In genomic region chr12:132908145-132909029, GRCh38 we compare ENCODE assay signal across 1 cellular context.
TF ChIP-seq lines count a peak whose summit lies in the region.

No MANE protein-coding gene starts in this region.

TF ChIP-seq in HEK293, 187 proteins besides CTCF, POLR2A, EP300 and RAD21 (continued from another document and continues in another):
- TF ChIP-seq, protein P1, sequence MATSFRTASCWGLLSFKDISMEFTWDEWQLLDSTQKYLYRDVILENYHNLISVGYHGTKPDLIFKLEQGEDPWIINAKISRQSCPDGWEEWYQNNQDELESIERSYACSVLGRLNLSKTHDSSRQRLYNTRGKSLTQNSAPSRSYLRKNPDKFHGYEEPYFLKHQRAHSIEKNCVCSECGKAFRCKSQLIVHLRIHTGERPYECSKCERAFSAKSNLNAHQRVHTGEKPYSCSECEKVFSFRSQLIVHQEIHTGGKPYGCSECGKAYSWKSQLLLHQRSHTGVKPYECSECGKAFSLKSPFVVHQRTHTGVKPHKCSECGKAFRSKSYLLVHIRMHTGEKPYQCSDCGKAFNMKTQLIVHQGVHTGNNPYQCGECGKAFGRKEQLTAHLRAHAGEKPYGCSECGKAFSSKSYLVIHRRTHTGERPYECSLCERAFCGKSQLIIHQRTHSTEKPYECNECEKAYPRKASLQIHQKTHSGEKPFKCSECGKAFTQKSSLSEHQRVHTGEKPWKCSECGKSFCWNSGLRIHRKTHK (tag by site-specific recombination; IDR thresholded peaks at IDR 0.05): no peak
- TF ChIP-seq, protein P2, sequence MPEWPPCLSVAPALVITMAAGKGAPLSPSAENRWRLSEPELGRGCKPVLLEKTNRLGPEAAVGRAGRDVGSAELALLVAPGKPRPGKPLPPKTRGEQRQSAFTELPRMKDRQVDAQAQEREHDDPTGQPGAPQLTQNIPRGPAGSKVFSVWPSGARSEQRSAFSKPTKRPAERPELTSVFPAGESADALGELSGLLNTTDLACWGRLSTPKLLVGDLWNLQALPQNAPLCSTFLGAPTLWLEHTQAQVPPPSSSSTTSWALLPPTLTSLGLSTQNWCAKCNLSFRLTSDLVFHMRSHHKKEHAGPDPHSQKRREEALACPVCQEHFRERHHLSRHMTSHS (tag by site-specific recombination; IDR thresholded peaks at IDR 0.05): no peak
- TF ChIP-seq SP2 (tag by site-specific recombination; IDR thresholded peaks at IDR 0.05): peak; percentile 94
- TF ChIP-seq ZNF623 (tag by site-specific recombination; IDR thresholded peaks at IDR 0.05): no peak
- TF ChIP-seq ZBTB26 (tag by site-specific recombination; optimal IDR thresholded peaks at IDR 0.05): peak; percentile 89
- no peak for TF ChIP-seq ZNF76 (tag by site-specific recombination; IDR thresholded peaks at IDR 0.05; ENCODE audit: borderline replicate concordance, low read depth)
- TF ChIP-seq ZNF621 (tag by site-specific recombination; IDR thresholded peaks at IDR 0.05): no peak
- TF ChIP-seq KLF10 (tag by site-specific recombination; IDR thresholded peaks at IDR 0.05): peak; percentile 89
- TF ChIP-seq ZNF174 (tag by site-specific recombination; IDR thresholded peaks at IDR 0.05): no peak
- TF ChIP-seq SCRT1 (tag by site-specific recombination; IDR thresholded peaks at IDR 0.05; ENCODE audit: borderline replicate concordance): no peak
- TF ChIP-seq, protein P3, sequence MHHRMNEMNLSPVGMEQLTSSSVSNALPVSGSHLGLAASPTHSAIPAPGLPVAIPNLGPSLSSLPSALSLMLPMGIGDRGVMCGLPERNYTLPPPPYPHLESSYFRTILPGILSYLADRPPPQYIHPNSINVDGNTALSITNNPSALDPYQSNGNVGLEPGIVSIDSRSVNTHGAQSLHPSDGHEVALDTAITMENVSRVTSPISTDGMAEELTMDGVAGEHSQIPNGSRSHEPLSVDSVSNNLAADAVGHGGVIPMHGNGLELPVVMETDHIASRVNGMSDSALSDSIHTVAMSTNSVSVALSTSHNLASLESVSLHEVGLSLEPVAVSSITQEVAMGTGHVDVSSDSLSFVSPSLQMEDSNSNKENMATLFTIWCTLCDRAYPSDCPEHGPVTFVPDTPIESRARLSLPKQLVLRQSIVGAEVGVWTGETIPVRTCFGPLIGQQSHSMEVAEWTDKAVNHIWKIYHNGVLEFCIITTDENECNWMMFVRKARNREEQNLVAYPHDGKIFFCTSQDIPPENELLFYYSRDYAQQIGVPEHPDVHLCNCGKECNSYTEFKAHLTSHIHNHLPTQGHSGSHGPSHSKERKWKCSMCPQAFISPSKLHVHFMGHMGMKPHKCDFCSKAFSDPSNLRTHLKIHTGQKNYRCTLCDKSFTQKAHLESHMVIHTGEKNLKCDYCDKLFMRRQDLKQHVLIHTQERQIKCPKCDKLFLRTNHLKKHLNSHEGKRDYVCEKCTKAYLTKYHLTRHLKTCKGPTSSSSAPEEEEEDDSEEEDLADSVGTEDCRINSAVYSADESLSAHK (tag by site-specific recombination; IDR thresholded peaks at IDR 0.05): no peak
- peak; percentile 20; the same call in 1 of the 2 replicates for TF ChIP-seq ZIC2 (tag by site-specific recombination; IDR thresholded peaks at IDR 0.05)
- peak; percentile 74 for TF ChIP-seq ZNF600 (tag by site-specific recombination; IDR thresholded peaks at IDR 0.05)
- TF ChIP-seq ZBTB11 (tag by site-specific recombination; conservative IDR thresholded peaks at IDR 0.05; ENCODE audit: low read depth): peak; percentile 93
- peak; percentile 30; the same call in 1 of the 2 replicates for TF ChIP-seq ZNF660 (tag by site-specific recombination; IDR thresholded peaks at IDR 0.05)
- TF ChIP-seq ZBTB1 (tag by site-specific recombination; IDR thresholded peaks at IDR 0.05): no peak
- no peak for TF ChIP-seq HOXC10 (CRISPR knock-in tag; IDR thresholded peaks at IDR 0.05)
- TF ChIP-seq ZNF501 (tag by site-specific recombination; IDR thresholded peaks at IDR 0.05): no peak
- no peak for TF ChIP-seq ZNF707 (tag by site-specific recombination; IDR thresholded peaks at IDR 0.05)
- peak; percentile 64; the same call in 1 of the 2 replicates for TF ChIP-seq ZBTB20 (tag by site-specific recombination; IDR thresholded peaks at IDR 0.05)
- TF ChIP-seq EGR2 (tag by site-specific recombination; IDR thresholded peaks at IDR 0.05; ENCODE audit: low read depth): 0 out of 2 replicates have a peak, but pooled peaks have one; percentile 5
- TF ChIP-seq KLF7 (tag by site-specific recombination; IDR thresholded peaks at IDR 0.05; ENCODE audit: borderline replicate concordance): peak; percentile 49; the same call in 1 of the 2 replicates
- peak; percentile 82 for TF ChIP-seq ZBTB17 (tag by site-specific recombination; IDR thresholded peaks at IDR 0.05)
- TF ChIP-seq ZEB2 (tag by site-specific recombination; IDR thresholded peaks at IDR 0.05): 0 out of 2 replicates have a peak, but pooled peaks have one; percentile 10
- 0 out of 2 replicates have a peak, but pooled peaks have one; percentile 36 for TF ChIP-seq ZNF629 (tag by site-specific recombination; IDR thresholded peaks at IDR 0.05)
- TF ChIP-seq ZBTB6 (tag by site-specific recombination; IDR thresholded peaks at IDR 0.05): peak; percentile 45; the same call in 1 of the 2 replicates
- no peak for TF ChIP-seq REPIN1 (tag by site-specific recombination; IDR thresholded peaks at IDR 0.05; ENCODE audit: low read depth)
- TF ChIP-seq GLIS1 (tag by site-specific recombination; IDR thresholded peaks at IDR 0.05): 0 out of 2 replicates have a peak, but pooled peaks have one; percentile 5
- no peak for TF ChIP-seq ZNF677 (tag by site-specific recombination; IDR thresholded peaks at IDR 0.05)
- TF ChIP-seq GLIS2 (tag by site-specific recombination; IDR thresholded peaks at IDR 0.05): peak; percentile 65
- peak; percentile 99 for TF ChIP-seq MYNN (tag by site-specific recombination; IDR thresholded peaks at IDR 0.05; ENCODE audit: borderline replicate concordance)
- TF ChIP-seq PBX3 (CRISPR knock-in tag; IDR thresholded peaks at IDR 0.05): peak; percentile 91; the same call in 1 of the 2 replicates
- no peak for TF ChIP-seq WT1 (tag by site-specific recombination; IDR thresholded peaks at IDR 0.05)
- TF ChIP-seq ZNF324 (tag by site-specific recombination; IDR thresholded peaks at IDR 0.05): peak; percentile 57; the same call in 1 of the 2 replicates
- peak; percentile 75 for TF ChIP-seq ZNF335 (tag by site-specific recombination; conservative IDR thresholded peaks at IDR 0.05)
- TF ChIP-seq KLF1 (tag by site-specific recombination; IDR thresholded peaks at IDR 0.05): peak; percentile 90
- no peak for TF ChIP-seq ZNF19 (tag by site-specific recombination; IDR thresholded peaks at IDR 0.05; ENCODE audit: low read depth)
- TF ChIP-seq ZFP69B (tag by site-specific recombination; IDR thresholded peaks at IDR 0.05): peak; percentile 79
- TF ChIP-seq, protein P4, sequence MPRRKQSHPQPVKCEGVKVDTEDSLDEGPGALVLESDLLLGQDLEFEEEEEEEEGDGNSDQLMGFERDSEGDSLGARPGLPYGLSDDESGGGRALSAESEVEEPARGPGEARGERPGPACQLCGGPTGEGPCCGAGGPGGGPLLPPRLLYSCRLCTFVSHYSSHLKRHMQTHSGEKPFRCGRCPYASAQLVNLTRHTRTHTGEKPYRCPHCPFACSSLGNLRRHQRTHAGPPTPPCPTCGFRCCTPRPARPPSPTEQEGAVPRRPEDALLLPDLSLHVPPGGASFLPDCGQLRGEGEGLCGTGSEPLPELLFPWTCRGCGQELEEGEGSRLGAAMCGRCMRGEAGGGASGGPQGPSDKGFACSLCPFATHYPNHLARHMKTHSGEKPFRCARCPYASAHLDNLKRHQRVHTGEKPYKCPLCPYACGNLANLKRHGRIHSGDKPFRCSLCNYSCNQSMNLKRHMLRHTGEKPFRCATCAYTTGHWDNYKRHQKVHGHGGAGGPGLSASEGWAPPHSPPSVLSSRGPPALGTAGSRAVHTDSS (tag by site-specific recombination; IDR thresholded peaks at IDR 0.05): no peak
- TF ChIP-seq ZNF23 (tag by site-specific recombination; IDR thresholded peaks at IDR 0.05; ENCODE audit: borderline replicate concordance): no peak
- TF ChIP-seq ZXDB (tag by site-specific recombination; IDR thresholded peaks at IDR 0.05): peak; percentile 54
- TF ChIP-seq ZNF561 (tag by site-specific recombination; IDR thresholded peaks at IDR 0.05; ENCODE audit: borderline replicate concordance): peak; percentile 71; the same call in 1 of the 2 replicates
- TF ChIP-seq ZNF791 (tag by site-specific recombination; IDR thresholded peaks at IDR 0.05): no peak
- TF ChIP-seq YY2 (tag by site-specific recombination; IDR thresholded peaks at IDR 0.05): no peak
- TF ChIP-seq ZNF354C (tag by site-specific recombination; IDR thresholded peaks at IDR 0.05; ENCODE audit: borderline replicate concordance, low read depth): no peak
- no peak for TF ChIP-seq ZNF654 (tag by site-specific recombination; IDR thresholded peaks at IDR 0.05; ENCODE audit: low read depth)
- peak; percentile 59 for TF ChIP-seq ZNF341 (tag by site-specific recombination; IDR thresholded peaks at IDR 0.05; ENCODE audit: low read depth)
- TF ChIP-seq ZNF785 (tag by site-specific recombination; IDR thresholded peaks at IDR 0.05): peak; percentile 67; the same call in 1 of the 2 replicates
- no peak for TF ChIP-seq ZNF837 (tag by site-specific recombination; IDR thresholded peaks at IDR 0.05)
- no peak for TF ChIP-seq ZNF510 (tag by site-specific recombination; IDR thresholded peaks at IDR 0.05; ENCODE audit: insufficient replicate concordance)
- no peak for TF ChIP-seq ZNF155 (tag by site-specific recombination; IDR thresholded peaks at IDR 0.05)
- peak; percentile 58 for TF ChIP-seq PRDM10 (tag by site-specific recombination; IDR thresholded peaks at IDR 0.05)
